17 cellular contexts compared by ENCODE assay signal in genomic region chr20:19008497-19008896, GRCh38.
"Had no signal": no experiment of that assay in that cellular context is flagged by ENCODE, and none has a peak within 500 bp of the region (broad histone marks: within the 10 kb centered on the region; RNA-seq: fewer than 3 reads in every experiment).

No MANE protein-coding gene starts in this region.

- FAIRE-seq: small intestine had no signal

- DNase-seq: activated CD4-positive, CD25-positive, alpha-beta regulatory T cell treated with anti-CD3 and anti-CD28 coated beads, Interleukin-2, amount 50 U/mL, for 72 hours; activated naive CD4-positive, alpha-beta T cell treated with Interleukin-2 at 50 U/mL for 16 hours; activated T-cell treated with anti-CD3 and anti-CD28 coated beads for 4 hours; anterior cingulate cortex; cerebellar nuclear complex; effector memory CD4-positive, alpha-beta T cell; foreskin keratinocyte; glutamatergic neuron; immature natural killer cell; lower lobe of right lung; midbrain; right cardiac atrium; small intestine; stimulated activated CD4-positive, alpha-beta T cell treated with anti-CD3 and anti-CD28 coated beads, Interleukin-4, amount 100 ng/mL, for 24 hours; stimulated activated naive CD4-positive, alpha-beta T cell had no signal

- H3K4me1 ChIP-seq: foreskin keratinocyte, lower lobe of right lung, prostate gland had no signal

- ATAC-seq: foreskin keratinocyte, lower lobe of right lung, right cardiac atrium had no signal

- H3K9me3 ChIP-seq: lower lobe of right lung, prostate gland, tibial nerve had no signal

- H3K36me3 ChIP-seq: lower lobe of right lung, prostate gland, tibial nerve had no signal

- H3K27ac ChIP-seq: foreskin keratinocyte, lower lobe of right lung, prostate gland, tibial nerve had no signal

- H3K4me3 ChIP-seq: lower lobe of right lung, prostate gland, tibial nerve had no signal

- H3K27me3 ChIP-seq: foreskin keratinocyte, tibial nerve had no signal
